In the genomic region with DNA sequence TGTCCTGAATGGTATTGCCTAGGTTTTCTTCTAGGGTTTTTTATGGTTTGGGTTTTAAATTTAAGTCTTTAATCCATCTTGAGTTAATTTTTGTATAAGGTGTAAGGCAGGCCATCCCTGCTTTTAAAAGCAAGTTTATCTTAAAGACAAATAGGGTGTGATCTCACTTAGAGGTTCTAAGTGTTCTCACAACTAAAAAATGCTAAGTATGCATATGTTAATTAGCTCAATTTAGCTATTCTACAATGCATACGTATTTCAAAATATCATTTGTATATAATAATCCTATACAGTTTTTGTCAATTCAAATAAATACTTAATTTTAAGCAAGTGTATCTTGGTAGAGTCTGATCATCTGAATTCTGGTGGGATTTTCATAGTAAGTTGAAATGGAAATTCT, we compare ENCODE assay signal across 29 cellular contexts. TPM values are rescaled to one million over a fixed set of nuclear protein-coding genes. Genes with fewer than 3 reads are reported as not detected.
DNase-seq lines count a peak whose midpoint lies in the region; ATAC-seq, FAIRE-seq and TF ChIP-seq lines count a peak whose summit lies in the region.
"Had no signal": no experiment of that assay in that cellular context is flagged by ENCODE, and none has a peak within 500 bp of the region (broad histone marks: within the 10 kb centered on the region; RNA-seq: fewer than 3 reads in every experiment).

No MANE protein-coding gene starts in this region.

- no peak overlapping the region for H3K9ac ChIP-seq in K562 (ENCODE audit: insufficient read depth in 1 of 2, low read depth in 2 of 2, low read length in 2 of 2)
- no peak overlapping the region for H3K9ac ChIP-seq in HepG2 (ENCODE audit: insufficient read depth, low read depth, low read length)

- in situ Hi-C loops in K562 (cut with MboI) = no loop called here
- in situ Hi-C loops in HepG2 (cut with HindIII; ENCODE audit: extremely low pct_ligation_motif_present, low pct_unique_long_range_greater_than_20kb) = no loop called here

- no peaks in the 10 kb centered on the region for H3K27me3 ChIP-seq in K562 (ENCODE audit: control insufficient read depth in 2 of 2, insufficient read depth in 2 of 2, low read length in 2 of 2)
- H3K27me3 ChIP-seq in HepG2 (ENCODE audit: control insufficient read depth in 1 of 2, insufficient read depth in 2 of 2, low read length in 2 of 2) = no peaks in the 10 kb centered on the region
- no peaks in the 10 kb centered on the region for H3K27me3 ChIP-seq in thoracic aorta (replicated peaks; ENCODE audit: insufficient read depth)
- H3K27me3 ChIP-seq: colonic mucosa, SJCRH30, uterus had no signal

- 82% methylated on average over 1 of the region's 1 CpG for WGBS in K562 (ENCODE audit: insufficient coverage, low coverage, missing lambda C conversion rate)
- 95% methylated on average over 1 of the region's 1 CpG for WGBS in HepG2 (ENCODE audit: low lambda C conversion rate)

- POLR2A ChIA-PET in K562 (lab: Yijun Ruan, JAX) = interaction anchor here (0.7 kb wide), 1 partner anchor 10 kb away, joined by 3 read pairs; no protein-coding TSS in a partner anchor
- POLR2A ChIA-PET in HepG2 (lab: Yijun Ruan, JAX) = interaction anchor here (2.3 kb wide), 1 partner anchor 13 kb away, joined by 11 read pairs; no protein-coding TSS in a partner anchor

- no peaks in the 10 kb centered on the region for H3K9me3 ChIP-seq in K562 (replicated peaks; ENCODE audit: control insufficient read depth, insufficient read depth, low read depth, low read length)
- H3K9me3 ChIP-seq in HepG2 (ENCODE audit: low read length) = no peaks in the 10 kb centered on the region
- no peaks in the 10 kb centered on the region for H3K9me3 ChIP-seq in thoracic aorta
- H3K9me3 ChIP-seq: colonic mucosa, SJCRH30, uterus had no signal

- peaks cover 4% of the 10 kb centered on the region for H3K27me3 Mint-ChIP-seq in HFFc6 (ENCODE audit: insufficient read depth)
- no peaks in the 10 kb centered on the region for H3K27me3 Mint-ChIP-seq in activated CD8-positive, alpha-beta memory T cell treated with anti-CD3 and anti-CD28 coated beads, Interleukin-2, amount 10 ng/mL, durations not matched to agents 7 days and 5 days
- H3K27me3 Mint-ChIP-seq: activated naive CD8-positive, alpha-beta T cell; CD8-positive, alpha-beta memory T cell; naive thymus-derived CD4-positive, alpha-beta T cell; T-cell had no signal

- H3K4me2 ChIP-seq in K562 (ENCODE audit: insufficient read depth, low read length) = no peak overlapping the region
- no peak overlapping the region for H3K4me2 ChIP-seq in HepG2 (ENCODE audit: low read depth, low read length)

- peaks cover 19% of the 10 kb centered on the region for H3K36me3 ChIP-seq in K562 (ENCODE audit: control insufficient read depth, insufficient read depth, low read length)
- H3K36me3 ChIP-seq in HepG2 (replicated peaks in 1 of 2; ENCODE audit: control insufficient read depth in 1 of 2, insufficient read depth in 2 of 2, low read length in 2 of 2) = peaks cover 4 to 38% of the 10 kb centered on the region in 2 experiments
- H3K36me3 ChIP-seq in thoracic aorta = no peaks in the 10 kb centered on the region
- H3K36me3 ChIP-seq: colonic mucosa, uterus had no signal

- H3K4me3 ChIP-seq in K562 = no peak overlapping the region
- no peak overlapping the region for H3K4me3 ChIP-seq in HepG2 (replicated peaks in 1 of 3; ENCODE audit: insufficient read depth in 1 of 3, low read depth in 2 of 3, low read length in 3 of 3)
- no peak overlapping the region for H3K4me3 ChIP-seq in thoracic aorta
- H3K4me3 ChIP-seq: colonic mucosa, SJCRH30, uterus had no signal

- peaks cover 84% of the 10 kb centered on the region for H3K4me1 Mint-ChIP-seq in HFFc6 (ENCODE audit: low read depth)
- peaks cover 10% of the 10 kb centered on the region for H3K4me1 Mint-ChIP-seq in activated CD8-positive, alpha-beta memory T cell treated with anti-CD3 and anti-CD28 coated beads, Interleukin-2, amount 10 ng/mL, durations not matched to agents 7 days and 5 days

- TF ChIP-seq EP300 in K562 (IDR thresholded peaks at IDR 0.05; ENCODE audit: low read length) (no peak), HepG2 (IDR thresholded peaks at IDR 0.05; ENCODE audit: low read depth in 2 of 2, low read length in 2 of 2) (no peak), HepG2 (CRISPR knock-in tag; IDR thresholded peaks at IDR 0.05; ENCODE audit: borderline replicate concordance) (no peak)

- FAIRE-seq in K562 (lab: Jason Lieb, UNC) (no peak), HepG2 (lab: Jason Lieb, UNC) (no peak)
- FAIRE-seq: H1, kidney, RCC 7860, small intestine had no signal

- no peak overlapping the region for H2AFZ ChIP-seq in K562 (ENCODE audit: low read depth, low read length)
- no peak overlapping the region for H2AFZ ChIP-seq in HepG2 (ENCODE audit: low read length)

- BruUV-seq in K562 (replicated peaks; lab: Mats Ljungman, UMichigan) (no TSS peak), HepG2 (replicated peaks; lab: Mats Ljungman, UMichigan) (no TSS peak)

- H3K9me3 Mint-ChIP-seq in HFFc6 = no peaks in the 10 kb centered on the region
- H3K9me3 Mint-ChIP-seq in activated CD8-positive, alpha-beta memory T cell treated with anti-CD3 and anti-CD28 coated beads, Interleukin-2, amount 10 ng/mL, durations not matched to agents 7 days and 5 days (ENCODE audit: low read depth) = no peaks in the 10 kb centered on the region
- H3K9me3 Mint-ChIP-seq: CD8-positive, alpha-beta memory T cell; T-cell had no signal

- H3K27ac ChIP-seq in K562 (ENCODE audit: extremely low read depth, low read depth, low read length) (no peak overlapping the region), HepG2 (ENCODE audit: extremely low read length, insufficient read depth, low read length) (peak overlapping the region; percentile 86), thoracic aorta (peak overlapping the region; percentile 77 to 89)
- H3K27ac ChIP-seq: colonic mucosa, SJCRH30, WERI-Rb-1 had no signal

- TF ChIP-seq CTCF in HFFc6 (IDR thresholded peaks at IDR 0.05) (no peak), K562 (IDR thresholded peaks at IDR 0.05 in 2 of 3, conservative IDR thresholded peaks at IDR 0.05 in 1 of 3; ENCODE audit: insufficient read depth in 2 of 3, low read depth in 1 of 3, low read length in 3 of 3) (no peak), HepG2 (CRISPR knock-in tag; IDR thresholded peaks at IDR 0.05) (no peak), thoracic aorta (IDR thresholded peaks at IDR 0.05) (no peak)

- peaks cover 66% of the 10 kb centered on the region for H3K79me2 ChIP-seq in K562 (ENCODE audit: control insufficient read depth, insufficient read depth, low read length)
- peaks cover 76% of the 10 kb centered on the region for H3K79me2 ChIP-seq in HepG2 (ENCODE audit: insufficient read depth, low read length)

- peak overlapping the region; percentile 72 for H3K4me3 Mint-ChIP-seq in HFFc6
- H3K4me3 Mint-ChIP-seq in activated CD8-positive, alpha-beta memory T cell treated with anti-CD3 and anti-CD28 coated beads, Interleukin-2, amount 10 ng/mL, durations not matched to agents 7 days and 5 days = no peak overlapping the region
- H3K4me3 Mint-ChIP-seq: activated naive CD8-positive, alpha-beta T cell; naive thymus-derived CD4-positive, alpha-beta T cell; T-cell had no signal

- H3K4me1 ChIP-seq in K562 (replicated peaks in 1 of 2; ENCODE audit: control insufficient read depth in 2 of 2, insufficient read depth in 2 of 2, low read length in 2 of 2) (peaks cover 0 to 2% of the 10 kb centered on the region in 2 experiments; a peak in 2 of 5 replicates), HepG2 (ENCODE audit: insufficient read depth, low read length) (peaks cover 94% of the 10 kb centered on the region), thoracic aorta (ENCODE audit: control insufficient read depth in 1 of 2, low read depth in 2 of 2) (peaks cover 38 to 77% of the 10 kb centered on the region in 2 donors)
- H3K4me1 ChIP-seq: colonic mucosa had no signal

- DNase-seq in HFFc6 (no peak), K562 (ENCODE audit: extremely low read depth in 1 of 4, low spot score in 3 of 4) (no peak), HepG2 (ENCODE audit: low spot score) (no peak), thoracic aorta (ENCODE audit: low spot score) (no peak), NCI-H2029 (lab: John Stamatoyannopoulos, UW) (no peak)
- DNase-seq in activated CD8-positive, alpha-beta memory T cell treated with anti-CD3 and anti-CD28 coated beads, Interleukin-2, amount 10 ng/mL, durations not matched to agents 7 days and 5 days = no peak
- DNase-seq: activated CD4-positive, alpha-beta T cell treated with anti-CD3 and anti-CD28 coated beads for 4 hours; activated T-cell treated with anti-CD3 and anti-CD28 coated beads for 4 hours; anterior cingulate cortex; CD8-positive, alpha-beta memory T cell; colonic mucosa; effector CD4-positive, alpha-beta T cell; Karpas-422; kidney; left ventricle myocardium superior; naive thymus-derived CD4-positive, alpha-beta T cell; NCI-H1436 treated with DMSO at 0.1 percent for 48 hours; NCI-H2107; SJCRH30; small intestine; stimulated activated naive CD4-positive, alpha-beta T cell; T-cell; uterus; WERI-Rb-1 had no signal

- TF ChIP-seq POLR2A in K562 (conservative IDR thresholded peaks at IDR 0.05) (no peak), HepG2 (IDR thresholded peaks at IDR 0.05; ENCODE audit: insufficient read depth in 1 of 2, low read depth in 2 of 2, low read length in 2 of 2) (no peak)

- H4K20me1 ChIP-seq in K562 (replicated peaks; ENCODE audit: control insufficient read depth, insufficient read depth, low read length) (peaks cover 5% of the 10 kb centered on the region; the same call in 1 of the 2 replicates), HepG2 (ENCODE audit: insufficient read depth, low read length) (peaks cover 4% of the 10 kb centered on the region; the same call in 1 of the 2 replicates)

- intact Hi-C loops in K562 (cut with micrococcal nuclease) (no loop called here), HepG2 (cut with micrococcal nuclease; ENCODE audit: unreplicated experiment) (no loop called here)

- peaks cover 47% of the 10 kb centered on the region for H3K36me3 Mint-ChIP-seq in HFFc6 (ENCODE audit: low read depth)
- H3K36me3 Mint-ChIP-seq in activated CD8-positive, alpha-beta memory T cell treated with anti-CD3 and anti-CD28 coated beads, Interleukin-2, amount 10 ng/mL, durations not matched to agents 7 days and 5 days = peaks cover 21% of the 10 kb centered on the region

- no peaks in the 10 kb centered on the region for H3K9me1 ChIP-seq in K562 (ENCODE audit: control insufficient read depth, insufficient read depth, low read length)

- CTCF ChIA-PET in K562 (lab: Yijun Ruan, JAX; ENCODE audit: low intra/inter-chr PET ratio) (no interaction called here), HepG2 (lab: Yijun Ruan, JAX; ENCODE audit: low intra/inter-chr PET ratio, low total read pairs) (no interaction called here)
- CTCF ChIA-PET in activated CD8-positive, alpha-beta memory T cell treated with anti-CD3 and anti-CD28 coated beads, Interleukin-2, amount 10 ng/mL, durations not matched to agents 7 days and 5 days (lab: Charles Lee) = no interaction called here

- peak overlapping the region; percentile 78 for H3K27ac Mint-ChIP-seq in HFFc6
- H3K27ac Mint-ChIP-seq in activated CD8-positive, alpha-beta memory T cell treated with anti-CD3 and anti-CD28 coated beads, Interleukin-2, amount 10 ng/mL, durations not matched to agents 7 days and 5 days = no peak overlapping the region
- H3K27ac Mint-ChIP-seq: activated naive CD8-positive, alpha-beta T cell; T-cell had no signal

- TF ChIP-seq RAD21 in K562 (CRISPR knock-in tag; conservative IDR thresholded peaks at IDR 0.05 in 1 of 2, IDR thresholded peaks at IDR 0.05 in 1 of 2) = no peak
- TF ChIP-seq RAD21 in HepG2 (CRISPR knock-in tag; IDR thresholded peaks at IDR 0.05) = no peak

- no peak for ATAC-seq in K562
- no peak for ATAC-seq in HepG2
- no peak for ATAC-seq in thoracic aorta (ENCODE audit: insufficient number of reproducible peaks, low FRiP score, low read depth)
- ATAC-seq in HG02610 (IDR thresholded peaks at IDR 0.05; ENCODE audit: unreplicated experiment) = no peak
- ATAC-seq in HG02798 (IDR thresholded peaks at IDR 0.05; ENCODE audit: poor library complexity, unreplicated experiment) = no peak
- no peak for ATAC-seq in activated CD8-positive, alpha-beta memory T cell treated with anti-CD3 and anti-CD28 coated beads, Interleukin-2, amount 10 ng/mL, durations not matched to agents 7 days and 5 days
- ATAC-seq: left ventricle myocardium superior; naive thymus-derived CD4-positive, alpha-beta T cell; T-cell had no signal

RNA-seq across cellular contexts. Expression of a gene that starts 50.4 kb away (rescaled TPM):
- 100 to 1,000 TPM in 3 of 6 experiments, 10 to 100 TPM in 3; 78.5 to 138 (median 99.8) TPM for total RNA-seq in HFFc6 (2021; fragmentation: NEBNext Ultra II Directional; extraction: Animal tissue kit (Norgen Biotek cat#: 25700))
- total RNA-seq in K562 (2011; cell fraction: chromatin; rRNA removed; ENCODE audit: low replicate concordance) = 15.8 and 50.2 TPM in 2 replicates
- total RNA-seq in K562 (2011; cell fraction: nucleolus; rRNA removed) = 6.8 and 9.1 TPM in 2 replicates
- 14.8 and 18.3 TPM in 2 replicates for total RNA-seq in K562 (2011; cell fraction: nucleoplasm; rRNA removed)
- total RNA-seq in K562 (2014; rRNA removed) = 13.8 and 14.1 TPM in 2 replicates
- total RNA-seq in K562 (2014; rRNA removed; fragmentation: Illumina TruSeq; extraction: Trizol) = 22.8 and 26.7 TPM in 2 replicates
- total RNA-seq in K562 (2015; rRNA removed; fragmentation: Illumina TruSeq; extraction: Trizol) = 6.3 and 7.5 TPM in 2 replicates
- 22.0 and 24.8 TPM in 2 replicates for total RNA-seq in K562 (2021)
- 14.7 and 16.8 TPM in 2 replicates for polyA plus RNA-seq in K562 (2011; rRNA removed)
- polyA plus RNA-seq in K562 (2011; cell fraction: cytosol; rRNA removed) = 8.7 and 16.4 TPM in 2 replicates
- 14.1 and 16.0 TPM in 2 replicates for polyA plus RNA-seq in K562 (2011; cell fraction: nucleus; rRNA removed)
- 7.2 and 20.6 TPM in 2 replicates for polyA plus RNA-seq in K562 (2012)
- polyA plus RNA-seq in K562 (2014; fragmentation: Illumina TruSeq; extraction: Trizol) = 18.2 and 19.6 TPM in 2 replicates
- polyA plus RNA-seq in K562 (2014; fragmentation: Nextera tagmentation; extraction: Ambion mirVana) = 10 to 100 TPM in 1 of 2 experiments, 1 to 10 TPM in 1; 7.0 to 10.5 TPM
- polyA plus RNA-seq in K562 (2014; rRNA removed) = 9.1 and 11.7 TPM in 2 replicates
- 63.7 and 74.2 TPM in 2 replicates for polyA minus RNA-seq in K562 (2011; rRNA and poly(A)+ RNA removed)
- 18.5 and 23.4 TPM in 2 replicates for polyA minus RNA-seq in K562 (2011; cell fraction: cytosol; rRNA and poly(A)+ RNA removed)
- 16.4 and 39.1 TPM in 2 replicates for polyA minus RNA-seq in K562 (2011; cell fraction: nucleus; rRNA and poly(A)+ RNA removed)
- 30.8 and 48.1 TPM in 2 replicates for total RNA-seq in HepG2 (2016; rRNA removed; fragmentation: Illumina TruSeq; extraction: Trizol)
- 4.0 and 5.0 TPM in 2 replicates for total RNA-seq in HepG2 (2016; cell fraction: cytosol; rRNA removed; fragmentation: Illumina TruSeq; extraction: Trizol; ENCODE audit: low read depth)
- total RNA-seq in HepG2 (2016; cell fraction: insoluble cytoplasmic fraction; rRNA removed; fragmentation: Illumina TruSeq; extraction: Trizol) = 27.9 and 48.3 TPM in 2 replicates
- total RNA-seq in HepG2 (2016; cell fraction: membrane; rRNA removed; fragmentation: Illumina TruSeq; extraction: Trizol) = 15.6 and 16.3 TPM in 2 replicates
- total RNA-seq in HepG2 (2016; cell fraction: nucleus; rRNA removed; fragmentation: Illumina TruSeq; extraction: Trizol) = 50.3 and 53.0 TPM in 2 replicates
- polyA plus RNA-seq in HepG2 (2011; rRNA removed) = 59.0 and 62.9 TPM in 2 replicates
- 44.6 and 63.1 TPM in 2 replicates for polyA plus RNA-seq in HepG2 (2011; cell fraction: cytosol; rRNA removed)
- 78.5 and 95.6 TPM in 2 replicates for polyA plus RNA-seq in HepG2 (2011; cell fraction: nucleus; rRNA removed)
- 49.8 and 59.5 TPM in 2 replicates for polyA plus RNA-seq in HepG2 (2012)
- polyA plus RNA-seq in HepG2 (2016; cell fraction: cytosol; fragmentation: Illumina TruSeq; extraction: Trizol; ENCODE audit: low read depth) = 0.49 and 0.73 TPM in 2 replicates
- 27.4 and 31.9 TPM in 2 replicates for polyA plus RNA-seq in HepG2 (2016; cell fraction: insoluble cytoplasmic fraction; fragmentation: Illumina TruSeq; extraction: Trizol; ENCODE audit: low read depth)
- polyA plus RNA-seq in HepG2 (2016; cell fraction: membrane; fragmentation: Illumina TruSeq; extraction: Trizol; ENCODE audit: low read depth) = 4.4 and 4.9 TPM in 2 replicates
- polyA plus RNA-seq in HepG2 (2016; cell fraction: nucleus; fragmentation: Illumina TruSeq; extraction: Trizol; ENCODE audit: insufficient read depth, low read depth) = 32.1 and 37.5 TPM in 2 replicates
- 48.4 and 211 TPM in 2 replicates for polyA minus RNA-seq in HepG2 (2011; rRNA and poly(A)+ RNA removed; ENCODE audit: low replicate concordance)
- 125 and 134 TPM in 2 replicates for polyA minus RNA-seq in HepG2 (2011; cell fraction: cytosol; rRNA and poly(A)+ RNA removed)
- polyA minus RNA-seq in HepG2 (2011; cell fraction: nucleus; rRNA and poly(A)+ RNA removed) = 274 and 278 TPM in 2 replicates
- total RNA-seq in thoracic aorta = 10 to 100 TPM; 59.6 to 67.7 TPM
- total RNA-seq in activated CD8-positive, alpha-beta memory T cell treated with anti-CD3 and anti-CD28 coated beads, Interleukin-2, amount 10 ng/mL, durations not matched to agents 7 days and 5 days = 10 to 100 TPM in 1 of 2 experiments, 1 to 10 TPM in 1; 9.7 to 13.4 TPM
